In the genomic region with DNA sequence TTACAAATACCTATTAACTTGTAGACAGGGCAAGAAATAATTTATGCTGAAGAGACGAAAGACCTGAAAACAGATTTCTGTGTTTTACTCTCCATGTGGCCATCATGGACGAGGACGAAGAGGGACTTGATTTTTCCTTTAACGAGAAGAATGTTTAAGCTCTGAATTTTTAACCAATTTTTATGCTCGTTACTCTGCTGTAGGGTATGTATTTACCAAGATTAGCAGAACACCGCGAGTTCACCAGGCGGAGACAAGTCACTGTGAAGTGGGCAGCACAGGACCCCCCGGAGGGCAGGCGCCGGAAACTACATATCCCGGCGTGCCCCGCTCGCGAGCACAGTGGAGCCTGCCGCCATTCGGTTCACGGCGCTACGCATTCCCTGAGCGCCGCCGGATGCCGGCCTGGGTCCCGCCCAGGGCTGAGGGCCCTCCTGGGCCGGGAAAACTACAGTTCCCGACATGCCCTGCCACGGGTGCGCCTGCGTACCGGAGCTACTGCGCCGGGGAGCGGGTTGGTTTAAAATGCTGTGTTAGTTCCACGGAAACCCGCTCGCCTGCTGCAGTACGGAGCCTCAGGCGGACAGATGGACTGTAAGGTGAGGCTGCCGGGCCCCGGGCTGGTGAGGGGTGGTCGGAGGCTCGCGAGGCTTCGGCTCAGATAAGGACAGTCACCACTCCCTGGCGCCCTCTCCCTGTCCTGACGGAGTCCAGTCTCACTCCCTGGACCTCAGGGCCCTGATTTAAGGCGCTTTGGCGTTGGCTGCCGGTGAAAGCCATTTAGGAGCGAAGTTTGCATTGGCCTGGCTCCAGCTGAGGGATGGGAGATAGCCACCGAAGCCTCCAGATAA, we compare ENCODE assay signal across 8 cellular contexts. TPM values are rescaled to one million over a fixed set of nuclear protein-coding genes. Genes with fewer than 3 reads are reported as not detected.
DNase-seq lines count a peak whose midpoint lies in the region; ATAC-seq and TF ChIP-seq lines count a peak whose summit lies in the region.

A gene (plus strand): TSS at position 536 of the 851 bp plus-strand sequence. CDS start 52 bp downstream, at position 588.

- H3K27me3 Mint-ChIP-seq in activated T-helper 17 cell treated with anti-CD3 and anti-CD28 coated beads, Interleukin-2, amount 50 U/mL, for 72 hours = no peaks in the 10 kb centered on the region
- no peaks in the 10 kb centered on the region for H3K27me3 Mint-ChIP-seq in natural killer cell (ENCODE audit: low read depth in 2 of 2)

- H3K4me3 Mint-ChIP-seq in activated T-helper 17 cell treated with anti-CD3 and anti-CD28 coated beads, Interleukin-2, amount 50 U/mL, for 72 hours = peak within 1 kb of the TSS; percentile 93
- H3K4me3 Mint-ChIP-seq in natural killer cell = peak within 1 kb of the TSS; percentile 97

- ATAC-seq in activated T-helper 17 cell treated with anti-CD3 and anti-CD28 coated beads, Interleukin-2, amount 50 U/mL, for 72 hours (replicated peaks) = peak; percentile 100
- ATAC-seq in natural killer cell = peak; percentile 100

- H3K36me3 Mint-ChIP-seq in activated T-helper 17 cell treated with anti-CD3 and anti-CD28 coated beads, Interleukin-2, amount 50 U/mL, for 72 hours (ENCODE audit: low read depth) = no peaks in the 10 kb centered on the region
- no peaks in the 10 kb centered on the region for H3K36me3 Mint-ChIP-seq in natural killer cell

- no peaks in the 10 kb centered on the region for H3K9me3 Mint-ChIP-seq in activated T-helper 17 cell treated with anti-CD3 and anti-CD28 coated beads, Interleukin-2, amount 50 U/mL, for 72 hours
- H3K9me3 Mint-ChIP-seq in natural killer cell = no peaks in the 10 kb centered on the region

- peak within 1 kb of the TSS; percentile 81 for H3K27ac Mint-ChIP-seq in activated T-helper 17 cell treated with anti-CD3 and anti-CD28 coated beads, Interleukin-2, amount 50 U/mL, for 72 hours
- H3K27ac Mint-ChIP-seq in natural killer cell = peak within 1 kb of the TSS; percentile 45 to 84

- DNase-seq in ELF-1 (ENCODE audit: low read depth, low spot score) = peak; percentile 99
- peak; percentile 87 for DNase-seq in GOT3 (lab: John Stamatoyannopoulos, UW)
- DNase-seq in LHCN-M2 (ENCODE audit: low read depth) = peak; percentile 93
- peak; percentile 97 for DNase-seq in RPMI8226
- DNase-seq in fibroblast of peridontal ligament (ENCODE audit: extremely low read depth) = peak; percentile 89
- peak; percentile 86 for DNase-seq in natural killer cell
- DNase-seq in stimulated activated naive CD4-positive, alpha-beta T cell (lab: John Stamatoyannopoulos, UW) = peak; percentile 87 to 94 (median 90)

- intact Hi-C loops in natural killer cell (cut with micrococcal nuclease) = no loop called here

- H3K4me1 Mint-ChIP-seq in activated T-helper 17 cell treated with anti-CD3 and anti-CD28 coated beads, Interleukin-2, amount 50 U/mL, for 72 hours = peaks cover 11% of the 10 kb centered on the region
- H3K4me1 Mint-ChIP-seq in natural killer cell = peaks cover 16 to 20% of the 10 kb centered on the region in 2 donors

- TF ChIP-seq CTCF in natural killer cell (IDR thresholded peaks at IDR 0.05) = no peak

RNA-seq across cellular contexts. Expression of the gene that starts here (rescaled TPM):
- total RNA-seq in LHCN-M2 (2014; rRNA removed) = 10.2 and 11.3 TPM in 2 replicates
- 1.9 TPM for polyA plus RNA-seq in LHCN-M2 (2012)
- total RNA-seq in activated T-helper 17 cell treated with anti-CD3 and anti-CD28 coated beads, Interleukin-2, amount 50 U/mL, for 72 hours = 10 to 100 TPM; 11.6 to 21.5 TPM
- total RNA-seq in natural killer cell = 1 to 10 TPM; 1.1 to 2.3 (median 1.3) TPM

Comparison
In these comparisons a context has a peak if more than half of its experiments do, and no peak if none do; other contexts are left out.
1. Peak in every context shown above with its lines: DNase-seq and ATAC-seq.